ENCODE assay signal across 22 cellular contexts in genomic region chr7:74070619-74070920, GRCh38. TPM values are rescaled to one million over a fixed set of nuclear protein-coding genes. Genes with fewer than 3 reads are reported as not detected.
DNase-seq lines count a peak whose midpoint lies in the region; ATAC-seq, FAIRE-seq and TF ChIP-seq lines count a peak whose summit lies in the region.
"Had no signal": no experiment of that assay in that cellular context is flagged by ENCODE, and none has a peak within 500 bp of the region (broad histone marks: within the 10 kb centered on the region; RNA-seq: fewer than 3 reads in every experiment).

No MANE protein-coding gene starts in this region.

- no peak overlapping the region for H3K4me3 Mint-ChIP-seq in activated T-cell treated with anti-CD3 and anti-CD28 coated beads, Interleukin-2, amount 50 U/mL, for 24 hours

- intact Hi-C loops in ascending aorta (cut with DNase I): no loop called here
- intact Hi-C loops in kidney (cut with DNase I): no loop called here

- H3K4me3 ChIP-seq in H7 (ENCODE audit: insufficient read depth, low read depth, low read length) (no peak overlapping the region), ascending aorta (no peak overlapping the region), kidney (ENCODE audit: low read length in 2 of 2) (no peak overlapping the region), thoracic aorta (no peak overlapping the region)

- H3K27ac ChIP-seq in ascending aorta (peak overlapping the region; percentile 31 to 76), kidney (ENCODE audit: low read depth in 2 of 2, low read length in 2 of 2) (no peak overlapping the region), thoracic aorta (peak overlapping the region; percentile 37 to 55)
- H3K27ac ChIP-seq: C4-2B had no signal

- no peaks in the 10 kb centered on the region for H3K9me3 Mint-ChIP-seq in activated T-cell treated with anti-CD3 and anti-CD28 coated beads, Interleukin-2, amount 50 U/mL, for 24 hours

- H3K36me3 ChIP-seq in H7 (replicated peaks; ENCODE audit: control insufficient read depth, insufficient read depth, low read length) (no peaks in the 10 kb centered on the region), ascending aorta (peaks cover 22 to 32% of the 10 kb centered on the region in 2 donors), kidney (ENCODE audit: control insufficient read depth in 1 of 2, insufficient read depth in 2 of 2, low read length in 2 of 2) (no peaks in the 10 kb centered on the region), thoracic aorta (peaks cover 15% of the 10 kb centered on the region)

- H3K27me3 ChIP-seq in H7 (ENCODE audit: control insufficient read depth, insufficient read depth, low read length) (no peaks in the 10 kb centered on the region), ascending aorta (no peaks in the 10 kb centered on the region), thoracic aorta (replicated peaks; ENCODE audit: insufficient read depth) (no peaks in the 10 kb centered on the region)

- TF ChIP-seq CTCF in ascending aorta (IDR thresholded peaks at IDR 0.05) (no peak), kidney (IDR thresholded peaks at IDR 0.05; ENCODE audit: borderline replicate concordance, extremely low read depth, insufficient read depth) (no peak), thoracic aorta (IDR thresholded peaks at IDR 0.05) (no peak)

- H3K36me3 Mint-ChIP-seq in activated T-cell treated with anti-CD3 and anti-CD28 coated beads, Interleukin-2, amount 50 U/mL, for 24 hours (ENCODE audit: low read depth): no peaks in the 10 kb centered on the region

- H3K4me1 ChIP-seq in ascending aorta (no peaks in the 10 kb centered on the region), kidney (ENCODE audit: control insufficient read depth in 1 of 2, insufficient read depth in 1 of 2, low read depth in 1 of 2, low read length in 2 of 2) (no peaks in the 10 kb centered on the region), thoracic aorta (ENCODE audit: control insufficient read depth in 1 of 2, low read depth in 2 of 2) (no peaks in the 10 kb centered on the region)

- H3K27me3 Mint-ChIP-seq in activated T-cell treated with anti-CD3 and anti-CD28 coated beads, Interleukin-2, amount 50 U/mL, for 24 hours: no peaks in the 10 kb centered on the region

- DNase-seq in H7 (peak; percentile 38), ascending aorta (ENCODE audit: low spot score in 2 of 2) (no peak), kidney (peak; percentile 53), thoracic aorta (ENCODE audit: low spot score) (no peak), NCI-H1930 (lab: John Stamatoyannopoulos, UW) (no peak)
- no peak for DNase-seq in activated T-cell treated with anti-CD3 and anti-CD28 coated beads, Interleukin-2, amount 50 U/mL, for 24 hours
- DNase-seq: AML-193, DMS79, GOT3, KG1, NCI-H1694 treated with DMSO at 0.1 percent for 48 hours, NCI-H2107, NCI-H2227 treated with DMSO at 0.1 percent for 48 hours, NCI-H524, PC-3, RPMI8226, SHP77 treated with DMSO at 0.1 percent for 48 hours had no signal

- H3K9me3 ChIP-seq in ascending aorta (no peaks in the 10 kb centered on the region), kidney (ENCODE audit: control insufficient read depth in 1 of 2, low read length in 2 of 2) (no peaks in the 10 kb centered on the region), thoracic aorta (no peaks in the 10 kb centered on the region)

- H3K27ac Mint-ChIP-seq in activated T-cell treated with anti-CD3 and anti-CD28 coated beads, Interleukin-2, amount 50 U/mL, for 24 hours: no peak overlapping the region

- ATAC-seq in thoracic aorta (ENCODE audit: insufficient number of reproducible peaks, low FRiP score, low read depth) (no peak), GM21786 (IDR thresholded peaks at IDR 0.05; ENCODE audit: unreplicated experiment) (no peak), GM18873 (IDR thresholded peaks at IDR 0.05; ENCODE audit: low FRiP score, unreplicated experiment) (no peak)
- ATAC-seq: PC-3, SK-N-SH treated with all-trans-retinoic acid at 6 μM for 48 hours had no signal

- no peak for FAIRE-seq in kidney (lab: Jason Lieb, UNC)
- FAIRE-seq: D721Med had no signal

- H3K4me1 Mint-ChIP-seq in activated T-cell treated with anti-CD3 and anti-CD28 coated beads, Interleukin-2, amount 50 U/mL, for 24 hours (ENCODE audit: low read depth): no peaks in the 10 kb centered on the region

- H3K9ac ChIP-seq in kidney (ENCODE audit: low read length in 2 of 2): no peak overlapping the region

RNA-seq across cellular contexts. Expression of gene LIMK1, which starts 13.0 kb away (rescaled TPM):
- 99.4 and 108 TPM in 2 replicates for total RNA-seq in H7 (2014; rRNA removed; shearing (Covaris generic))
- total RNA-seq in ascending aorta (30.0 TPM), kidney (23.8 TPM), thoracic aorta (10 to 100 TPM; 19.7 to 19.9 TPM)
- 9.1 TPM for polyA plus RNA-seq in kidney (ENCODE audit: insufficient read depth, low read depth, low replicate concordance)

RNA-seq across cellular contexts. Expression of gene ELN, which starts 42.6 kb away (rescaled TPM):
- 2.7 and 5.3 TPM in 2 replicates for total RNA-seq in H7 (2014; rRNA removed; shearing (Covaris generic))
- total RNA-seq in ascending aorta: 395 TPM
- total RNA-seq in kidney: 44.8 TPM
- polyA plus RNA-seq in kidney (ENCODE audit: insufficient read depth, low read depth, low replicate concordance): 14.9 TPM
- total RNA-seq in thoracic aorta: 1,000 to 10,000 TPM; 1,484 to 3,836 TPM

Comparison
In these comparisons a context has a peak if more than half of its experiments do, and no peak if none do; other contexts are left out.
1. DNase-seq: peak in H7 (single experiment) and kidney (single experiment); none in ascending aorta (0 of 2), thoracic aorta (single experiment), NCI-H1930 (0 of 2) and activated T-cell treated with anti-CD3 and anti-CD28 coated beads, Interleukin-2, amount 50 U/mL, for 24 hours (single experiment).
2. H3K27ac ChIP-seq: peak in ascending aorta (2 of 2) and thoracic aorta (2 of 2); none in kidney (0 of 2).